1 cellular context compared by ENCODE assay signal in genomic region chr17:78117027-78117981, GRCh38.
TF ChIP-seq lines count a peak whose summit lies in the region.

No MANE protein-coding gene starts in this region.

TF ChIP-seq in HepG2, 621 proteins besides CTCF, POLR2A, EP300 and RAD21 (continued from another document and continues in another):
- TF ChIP-seq ZNF407 (CRISPR knock-in tag; IDR thresholded peaks at IDR 0.05; ENCODE audit: not compliant biosample characterization) = peak; percentile 61
- TF ChIP-seq STAG1 (CRISPR knock-in tag; IDR thresholded peaks at IDR 0.05) = peak; percentile 66
- TF ChIP-seq ZNF580 (CRISPR knock-in tag; IDR thresholded peaks at IDR 0.05; ENCODE audit: borderline replicate concordance, low read depth) = peak; percentile 1; the same call in 1 of the 2 replicates
- TF ChIP-seq ZNF431 (CRISPR knock-in tag; IDR thresholded peaks at IDR 0.05; ENCODE audit: borderline replicate concordance, low read depth) = no peak
- TF ChIP-seq ZNF460 (CRISPR knock-in tag; IDR thresholded peaks at IDR 0.05; ENCODE audit: borderline replicate concordance) = no peak
- TF ChIP-seq ZNF572 (CRISPR knock-in tag; IDR thresholded peaks at IDR 0.05) = 0 out of 2 replicates have a peak, but pooled peaks have one; percentile 34
- peak; percentile 69; the same call in 1 of the 2 replicates for TF ChIP-seq ZBTB7B (CRISPR knock-in tag; IDR thresholded peaks at IDR 0.05)
- TF ChIP-seq, protein P1, sequence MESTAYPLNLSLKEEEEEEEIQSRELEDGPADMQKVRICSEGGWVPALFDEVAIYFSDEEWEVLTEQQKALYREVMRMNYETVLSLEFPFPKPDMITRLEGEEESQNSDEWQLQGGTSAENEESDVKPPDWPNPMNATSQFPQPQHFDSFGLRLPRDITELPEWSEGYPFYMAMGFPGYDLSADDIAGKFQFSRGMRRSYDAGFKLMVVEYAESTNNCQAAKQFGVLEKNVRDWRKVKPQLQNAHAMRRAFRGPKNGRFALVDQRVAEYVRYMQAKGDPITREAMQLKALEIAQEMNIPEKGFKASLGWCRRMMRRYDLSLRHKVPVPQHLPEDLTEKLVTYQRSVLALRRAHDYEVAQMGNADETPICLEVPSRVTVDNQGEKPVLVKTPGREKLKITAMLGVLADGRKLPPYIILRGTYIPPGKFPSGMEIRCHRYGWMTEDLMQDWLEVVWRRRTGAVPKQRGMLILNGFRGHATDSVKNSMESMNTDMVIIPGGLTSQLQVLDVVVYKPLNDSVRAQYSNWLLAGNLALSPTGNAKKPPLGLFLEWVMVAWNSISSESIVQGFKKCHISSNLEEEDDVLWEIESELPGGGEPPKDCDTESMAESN (CRISPR knock-in tag; conservative IDR thresholded peaks at IDR 0.05) = peak; percentile 49
- TF ChIP-seq ZNF766 (CRISPR knock-in tag; IDR thresholded peaks at IDR 0.05; ENCODE audit: borderline replicate concordance) = no peak
- 0 out of 2 replicates have a peak, but pooled peaks have one; percentile 2 for TF ChIP-seq ARNT2 (CRISPR knock-in tag; IDR thresholded peaks at IDR 0.05; ENCODE audit: low read depth)
- TF ChIP-seq, protein P2, sequence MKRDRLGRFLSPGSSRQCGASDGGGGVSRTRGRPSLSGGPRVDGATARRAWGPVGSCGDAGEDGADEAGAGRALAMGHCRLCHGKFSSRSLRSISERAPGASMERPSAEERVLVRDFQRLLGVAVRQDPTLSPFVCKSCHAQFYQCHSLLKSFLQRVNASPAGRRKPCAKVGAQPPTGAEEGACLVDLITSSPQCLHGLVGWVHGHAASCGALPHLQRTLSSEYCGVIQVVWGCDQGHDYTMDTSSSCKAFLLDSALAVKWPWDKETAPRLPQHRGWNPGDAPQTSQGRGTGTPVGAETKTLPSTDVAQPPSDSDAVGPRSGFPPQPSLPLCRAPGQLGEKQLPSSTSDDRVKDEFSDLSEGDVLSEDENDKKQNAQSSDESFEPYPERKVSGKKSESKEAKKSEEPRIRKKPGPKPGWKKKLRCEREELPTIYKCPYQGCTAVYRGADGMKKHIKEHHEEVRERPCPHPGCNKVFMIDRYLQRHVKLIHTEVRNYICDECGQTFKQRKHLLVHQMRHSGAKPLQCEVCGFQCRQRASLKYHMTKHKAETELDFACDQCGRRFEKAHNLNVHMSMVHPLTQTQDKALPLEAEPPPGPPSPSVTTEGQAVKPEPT (CRISPR knock-in tag; IDR thresholded peaks at IDR 0.05; ENCODE audit: low read depth) = peak; percentile 53; the same call in 1 of the 2 replicates
- TF ChIP-seq HNF4A (CRISPR knock-in tag; IDR thresholded peaks at IDR 0.05) = peak; percentile 53
- no peak for TF ChIP-seq NFYB (CRISPR knock-in tag; IDR thresholded peaks at IDR 0.05)
- TF ChIP-seq, protein P3, sequence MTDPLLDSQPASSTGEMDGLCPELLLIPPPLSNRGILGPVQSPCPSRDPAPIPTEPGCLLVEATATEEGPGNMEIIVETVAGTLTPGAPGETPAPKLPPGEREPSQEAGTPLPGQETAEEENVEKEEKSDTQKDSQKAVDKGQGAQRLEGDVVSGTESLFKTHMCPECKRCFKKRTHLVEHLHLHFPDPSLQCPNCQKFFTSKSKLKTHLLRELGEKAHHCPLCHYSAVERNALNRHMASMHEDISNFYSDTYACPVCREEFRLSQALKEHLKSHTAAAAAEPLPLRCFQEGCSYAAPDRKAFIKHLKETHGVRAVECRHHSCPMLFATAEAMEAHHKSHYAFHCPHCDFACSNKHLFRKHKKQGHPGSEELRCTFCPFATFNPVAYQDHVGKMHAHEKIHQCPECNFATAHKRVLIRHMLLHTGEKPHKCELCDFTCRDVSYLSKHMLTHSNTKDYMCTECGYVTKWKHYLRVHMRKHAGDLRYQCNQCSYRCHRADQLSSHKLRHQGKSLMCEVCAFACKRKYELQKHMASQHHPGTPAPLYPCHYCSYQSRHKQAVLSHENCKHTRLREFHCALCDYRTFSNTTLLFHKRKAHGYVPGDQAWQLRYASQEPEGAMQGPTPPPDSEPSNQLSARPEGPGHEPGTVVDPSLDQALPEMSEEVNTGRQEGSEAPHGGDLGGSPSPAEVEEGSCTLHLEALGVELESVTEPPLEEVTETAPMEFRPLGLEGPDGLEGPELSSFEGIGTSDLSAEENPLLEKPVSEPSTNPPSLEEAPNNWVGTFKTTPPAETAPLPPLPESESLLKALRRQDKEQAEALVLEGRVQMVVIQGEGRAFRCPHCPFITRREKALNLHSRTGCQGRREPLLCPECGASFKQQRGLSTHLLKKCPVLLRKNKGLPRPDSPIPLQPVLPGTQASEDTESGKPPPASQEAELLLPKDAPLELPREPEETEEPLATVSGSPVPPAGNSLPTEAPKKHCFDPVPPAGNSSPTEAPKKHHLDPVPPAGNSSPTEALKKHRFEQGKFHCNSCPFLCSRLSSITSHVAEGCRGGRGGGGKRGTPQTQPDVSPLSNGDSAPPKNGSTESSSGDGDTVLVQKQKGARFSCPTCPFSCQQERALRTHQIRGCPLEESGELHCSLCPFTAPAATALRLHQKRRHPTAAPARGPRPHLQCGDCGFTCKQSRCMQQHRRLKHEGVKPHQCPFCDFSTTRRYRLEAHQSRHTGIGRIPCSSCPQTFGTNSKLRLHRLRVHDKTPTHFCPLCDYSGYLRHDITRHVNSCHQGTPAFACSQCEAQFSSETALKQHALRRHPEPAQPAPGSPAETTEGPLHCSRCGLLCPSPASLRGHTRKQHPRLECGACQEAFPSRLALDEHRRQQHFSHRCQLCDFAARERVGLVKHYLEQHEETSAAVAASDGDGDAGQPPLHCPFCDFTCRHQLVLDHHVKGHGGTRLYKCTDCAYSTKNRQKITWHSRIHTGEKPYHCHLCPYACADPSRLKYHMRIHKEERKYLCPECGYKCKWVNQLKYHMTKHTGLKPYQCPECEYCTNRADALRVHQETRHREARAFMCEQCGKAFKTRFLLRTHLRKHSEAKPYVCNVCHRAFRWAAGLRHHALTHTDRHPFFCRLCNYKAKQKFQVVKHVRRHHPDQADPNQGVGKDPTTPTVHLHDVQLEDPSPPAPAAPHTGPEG (CRISPR knock-in tag; IDR thresholded peaks at IDR 0.05) = no peak
- TF ChIP-seq NR2F1 (CRISPR knock-in tag; IDR thresholded peaks at IDR 0.05) = peak in 1 of 2 experiments; percentile 43; a peak in 1 of 4 replicates
- TF ChIP-seq ZNF839 (CRISPR knock-in tag; IDR thresholded peaks at IDR 0.05; ENCODE audit: borderline replicate concordance) = no peak; the same call in 1 of the 2 replicates
- TF ChIP-seq ZNF556 (CRISPR knock-in tag; IDR thresholded peaks at IDR 0.05; ENCODE audit: borderline replicate concordance) = peak; percentile 76; the same call in 1 of the 2 replicates
- TF ChIP-seq ZNF205 (CRISPR knock-in tag; IDR thresholded peaks at IDR 0.05) = 0 out of 2 replicates have a peak, but pooled peaks have one; percentile 69
- TF ChIP-seq, protein P4, sequence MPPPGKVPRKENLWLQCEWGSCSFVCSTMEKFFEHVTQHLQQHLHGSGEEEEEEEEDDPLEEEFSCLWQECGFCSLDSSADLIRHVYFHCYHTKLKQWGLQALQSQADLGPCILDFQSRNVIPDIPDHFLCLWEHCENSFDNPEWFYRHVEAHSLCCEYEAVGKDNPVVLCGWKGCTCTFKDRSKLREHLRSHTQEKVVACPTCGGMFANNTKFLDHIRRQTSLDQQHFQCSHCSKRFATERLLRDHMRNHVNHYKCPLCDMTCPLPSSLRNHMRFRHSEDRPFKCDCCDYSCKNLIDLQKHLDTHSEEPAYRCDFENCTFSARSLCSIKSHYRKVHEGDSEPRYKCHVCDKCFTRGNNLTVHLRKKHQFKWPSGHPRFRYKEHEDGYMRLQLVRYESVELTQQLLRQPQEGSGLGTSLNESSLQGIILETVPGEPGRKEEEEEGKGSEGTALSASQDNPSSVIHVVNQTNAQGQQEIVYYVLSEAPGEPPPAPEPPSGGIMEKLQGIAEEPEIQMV (CRISPR knock-in tag; IDR thresholded peaks at IDR 0.05; ENCODE audit: low read depth) = 0 out of 2 replicates have a peak, but pooled peaks have one; percentile 20
- 0 out of 2 replicates have a peak, but pooled peaks have one; percentile 27 for TF ChIP-seq GZF1 (CRISPR knock-in tag; IDR thresholded peaks at IDR 0.05)
- no peak for TF ChIP-seq CBX2 (IDR thresholded peaks at IDR 0.05; ENCODE audit: low read depth, low read length)
- no peak for TF ChIP-seq CBX2 (CRISPR knock-in tag; IDR thresholded peaks at IDR 0.05; ENCODE audit: low read depth)
- TF ChIP-seq NR2C2 (CRISPR knock-in tag; IDR thresholded peaks at IDR 0.05; ENCODE audit: borderline replicate concordance) = peak; percentile 61
- peak; percentile 57; the same call in 1 of the 2 replicates for TF ChIP-seq AKAP8 (CRISPR knock-in tag; IDR thresholded peaks at IDR 0.05)
- peak; percentile 99 for TF ChIP-seq ZSCAN25 (CRISPR knock-in tag; IDR thresholded peaks at IDR 0.05)
- TF ChIP-seq, protein P5, sequence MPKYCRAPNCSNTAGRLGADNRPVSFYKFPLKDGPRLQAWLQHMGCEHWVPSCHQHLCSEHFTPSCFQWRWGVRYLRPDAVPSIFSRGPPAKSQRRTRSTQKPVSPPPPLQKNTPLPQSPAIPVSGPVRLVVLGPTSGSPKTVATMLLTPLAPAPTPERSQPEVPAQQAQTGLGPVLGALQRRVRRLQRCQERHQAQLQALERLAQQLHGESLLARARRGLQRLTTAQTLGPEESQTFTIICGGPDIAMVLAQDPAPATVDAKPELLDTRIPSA (CRISPR knock-in tag; IDR thresholded peaks at IDR 0.05; ENCODE audit: borderline replicate concordance) = 0 out of 2 replicates have a peak, but pooled peaks have one; percentile 50
- TF ChIP-seq ZFX (CRISPR knock-in tag; IDR thresholded peaks at IDR 0.05; ENCODE audit: low read depth) = peak; percentile 68; the same call in 1 of the 2 replicates
- TF ChIP-seq SALL1 (CRISPR knock-in tag; IDR thresholded peaks at IDR 0.05) = peak; percentile 54
- TF ChIP-seq GTF2F1 (IDR thresholded peaks at IDR 0.05; ENCODE audit: low read length) = no peak
- peak; percentile 83; the same call in 1 of the 2 replicates for TF ChIP-seq ZIK1 (CRISPR knock-in tag; IDR thresholded peaks at IDR 0.05; ENCODE audit: borderline replicate concordance, low read depth)
- no peak; the same call in 1 of the 2 replicates for TF ChIP-seq ZNF784 (CRISPR knock-in tag; IDR thresholded peaks at IDR 0.05; ENCODE audit: borderline replicate concordance)
- 0 out of 2 replicates have a peak, but pooled peaks have one; percentile 32 for TF ChIP-seq ZMYM3 (CRISPR knock-in tag; IDR thresholded peaks at IDR 0.05)
- TF ChIP-seq SMAD1 (CRISPR knock-in tag; IDR thresholded peaks at IDR 0.05; ENCODE audit: borderline replicate concordance, low read depth) = no peak
